In the genomic region with DNA sequence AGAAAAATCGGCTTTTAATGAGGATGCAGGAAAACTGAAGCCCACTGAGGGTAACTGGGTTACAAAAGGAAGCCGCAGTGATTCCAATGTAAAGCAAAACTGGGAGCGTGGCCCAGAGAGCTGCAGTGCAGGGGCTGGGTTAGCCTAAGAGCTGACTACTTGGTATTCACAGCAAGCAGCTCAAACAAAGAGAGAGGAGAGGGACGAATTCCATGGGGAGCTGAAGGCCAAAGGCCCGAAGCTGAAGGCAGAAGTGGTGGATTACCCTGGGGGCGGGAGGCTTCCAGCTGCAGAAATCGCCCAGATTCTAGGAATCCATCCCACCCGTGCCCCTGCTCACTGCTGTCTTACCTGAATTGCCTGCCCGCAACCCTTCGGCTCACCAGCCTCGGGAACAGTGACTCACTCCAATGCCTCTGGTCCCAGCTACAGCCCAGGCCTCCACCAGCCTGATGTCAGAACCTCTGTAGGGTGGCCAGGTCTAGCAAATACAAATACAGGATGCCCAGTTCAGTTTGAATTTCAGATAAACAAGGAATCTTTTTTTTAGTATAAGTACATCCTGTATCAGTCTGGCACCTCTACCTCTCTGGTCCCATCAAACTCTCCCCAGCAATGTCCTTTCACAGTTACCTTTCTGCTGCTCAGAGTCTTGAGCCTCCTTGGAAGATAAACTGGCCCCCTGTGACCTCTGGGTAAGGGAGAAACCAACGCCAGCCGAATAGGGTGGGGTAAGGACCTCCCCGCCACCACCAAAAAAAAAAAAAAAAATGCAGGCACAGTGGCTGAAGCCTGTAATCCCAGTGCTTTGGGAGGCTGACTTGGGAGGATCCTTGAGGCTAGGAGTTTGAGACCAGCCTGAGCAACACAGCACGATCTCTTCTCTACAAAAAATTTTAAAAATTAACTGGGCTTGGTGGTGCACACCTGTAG, we compare ENCODE assay signal across 1 cellular context.
TF ChIP-seq lines count a peak whose summit lies in the region.

No MANE protein-coding gene starts in this region.

TF ChIP-seq in HepG2, 621 proteins besides CTCF, POLR2A, EP300 and RAD21 (continued from another document and continues in another):
- TF ChIP-seq, protein P1, sequence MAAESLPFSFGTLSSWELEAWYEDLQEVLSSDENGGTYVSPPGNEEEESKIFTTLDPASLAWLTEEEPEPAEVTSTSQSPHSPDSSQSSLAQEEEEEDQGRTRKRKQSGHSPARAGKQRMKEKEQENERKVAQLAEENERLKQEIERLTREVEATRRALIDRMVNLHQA (CRISPR knock-in tag; IDR thresholded peaks at IDR 0.05) = no peak
- TF ChIP-seq SMC3 (IDR thresholded peaks at IDR 0.05; ENCODE audit: low read length) (peak; percentile 27), SNRNP70 (IDR thresholded peaks at IDR 0.05; ENCODE audit: low read depth, low read length) (no peak), ZBTB1 (CRISPR knock-in tag; IDR thresholded peaks at IDR 0.05; ENCODE audit: borderline replicate concordance) (no peak), TAF15 (IDR thresholded peaks at IDR 0.05; ENCODE audit: low read depth, low read length, poor library complexity, severe bottlenecking) (no peak), ZNF670 (CRISPR knock-in tag; IDR thresholded peaks at IDR 0.05; ENCODE audit: borderline replicate concordance) (no peak), ZNF724P (CRISPR knock-in tag; IDR thresholded peaks at IDR 0.05; ENCODE audit: borderline replicate concordance) (no peak), PRMT3 (CRISPR knock-in tag; IDR thresholded peaks at IDR 0.05; ENCODE audit: borderline replicate concordance, low read depth) (no peak), ZNF605 (CRISPR knock-in tag; IDR thresholded peaks at IDR 0.05) (no peak), ZNF850 (CRISPR knock-in tag; conservative IDR thresholded peaks at IDR 0.05) (no peak), HNRNPK (IDR thresholded peaks at IDR 0.05; ENCODE audit: low read depth, low read length, poor library complexity, severe bottlenecking) (no peak), ZNF660 (CRISPR knock-in tag; IDR thresholded peaks at IDR 0.05; ENCODE audit: borderline replicate concordance, low read depth) (no peak), KLF12 (CRISPR knock-in tag; IDR thresholded peaks at IDR 0.05; ENCODE audit: borderline replicate concordance) (no peak), ZNF335 (CRISPR knock-in tag; IDR thresholded peaks at IDR 0.05) (0 out of 2 replicates have a peak, but pooled peaks have one; percentile 69), EHMT2 (IDR thresholded peaks at IDR 0.05; ENCODE audit: borderline replicate concordance, low read depth, low read length) (no peak), HDAC1 (CRISPR knock-in tag; IDR thresholded peaks at IDR 0.05) (no peak), ARNT (IDR thresholded peaks at IDR 0.05) (no peak), ZKSCAN8 (CRISPR knock-in tag; IDR thresholded peaks at IDR 0.05; ENCODE audit: borderline replicate concordance) (0 out of 2 replicates have a peak, but pooled peaks have one; percentile 51), TGIF2 (CRISPR knock-in tag; IDR thresholded peaks at IDR 0.05) (no peak)
- TF ChIP-seq, protein P2, sequence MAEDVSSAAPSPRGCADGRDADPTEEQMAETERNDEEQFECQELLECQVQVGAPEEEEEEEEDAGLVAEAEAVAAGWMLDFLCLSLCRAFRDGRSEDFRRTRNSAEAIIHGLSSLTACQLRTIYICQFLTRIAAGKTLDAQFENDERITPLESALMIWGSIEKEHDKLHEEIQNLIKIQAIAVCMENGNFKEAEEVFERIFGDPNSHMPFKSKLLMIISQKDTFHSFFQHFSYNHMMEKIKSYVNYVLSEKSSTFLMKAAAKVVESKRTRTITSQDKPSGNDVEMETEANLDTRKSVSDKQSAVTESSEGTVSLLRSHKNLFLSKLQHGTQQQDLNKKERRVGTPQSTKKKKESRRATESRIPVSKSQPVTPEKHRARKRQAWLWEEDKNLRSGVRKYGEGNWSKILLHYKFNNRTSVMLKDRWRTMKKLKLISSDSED (CRISPR knock-in tag; IDR thresholded peaks at IDR 0.05) = no peak
- TF ChIP-seq, protein P3, sequence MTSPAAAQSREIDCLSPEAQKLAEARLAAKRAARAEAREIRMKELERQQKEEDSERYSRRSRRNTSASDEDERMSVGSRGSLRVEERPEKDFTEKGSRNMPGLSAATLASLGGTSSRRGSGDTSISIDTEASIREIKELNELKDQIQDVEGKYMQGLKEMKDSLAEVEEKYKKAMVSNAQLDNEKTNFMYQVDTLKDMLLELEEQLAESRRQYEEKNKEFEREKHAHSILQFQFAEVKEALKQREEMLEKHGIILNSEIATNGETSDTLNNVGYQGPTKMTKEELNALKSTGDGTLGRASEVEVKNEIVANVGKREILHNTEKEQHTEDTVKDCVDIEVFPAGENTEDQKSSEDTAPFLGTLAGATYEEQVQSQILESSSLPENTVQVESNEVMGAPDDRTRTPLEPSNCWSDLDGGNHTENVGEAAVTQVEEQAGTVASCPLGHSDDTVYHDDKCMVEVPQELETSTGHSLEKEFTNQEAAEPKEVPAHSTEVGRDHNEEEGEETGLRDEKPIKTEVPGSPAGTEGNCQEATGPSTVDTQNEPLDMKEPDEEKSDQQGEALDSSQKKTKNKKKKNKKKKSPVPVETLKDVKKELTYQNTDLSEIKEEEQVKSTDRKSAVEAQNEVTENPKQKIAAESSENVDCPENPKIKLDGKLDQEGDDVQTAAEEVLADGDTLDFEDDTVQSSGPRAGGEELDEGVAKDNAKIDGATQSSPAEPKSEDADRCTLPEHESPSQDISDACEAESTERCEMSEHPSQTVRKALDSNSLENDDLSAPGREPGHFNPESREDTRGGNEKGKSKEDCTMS (CRISPR knock-in tag; conservative IDR thresholded peaks at IDR 0.05) = no peak
- TF ChIP-seq, protein P4, sequence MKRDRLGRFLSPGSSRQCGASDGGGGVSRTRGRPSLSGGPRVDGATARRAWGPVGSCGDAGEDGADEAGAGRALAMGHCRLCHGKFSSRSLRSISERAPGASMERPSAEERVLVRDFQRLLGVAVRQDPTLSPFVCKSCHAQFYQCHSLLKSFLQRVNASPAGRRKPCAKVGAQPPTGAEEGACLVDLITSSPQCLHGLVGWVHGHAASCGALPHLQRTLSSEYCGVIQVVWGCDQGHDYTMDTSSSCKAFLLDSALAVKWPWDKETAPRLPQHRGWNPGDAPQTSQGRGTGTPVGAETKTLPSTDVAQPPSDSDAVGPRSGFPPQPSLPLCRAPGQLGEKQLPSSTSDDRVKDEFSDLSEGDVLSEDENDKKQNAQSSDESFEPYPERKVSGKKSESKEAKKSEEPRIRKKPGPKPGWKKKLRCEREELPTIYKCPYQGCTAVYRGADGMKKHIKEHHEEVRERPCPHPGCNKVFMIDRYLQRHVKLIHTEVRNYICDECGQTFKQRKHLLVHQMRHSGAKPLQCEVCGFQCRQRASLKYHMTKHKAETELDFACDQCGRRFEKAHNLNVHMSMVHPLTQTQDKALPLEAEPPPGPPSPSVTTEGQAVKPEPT (CRISPR knock-in tag; IDR thresholded peaks at IDR 0.05; ENCODE audit: low read depth) = no peak
- TF ChIP-seq, protein P5, sequence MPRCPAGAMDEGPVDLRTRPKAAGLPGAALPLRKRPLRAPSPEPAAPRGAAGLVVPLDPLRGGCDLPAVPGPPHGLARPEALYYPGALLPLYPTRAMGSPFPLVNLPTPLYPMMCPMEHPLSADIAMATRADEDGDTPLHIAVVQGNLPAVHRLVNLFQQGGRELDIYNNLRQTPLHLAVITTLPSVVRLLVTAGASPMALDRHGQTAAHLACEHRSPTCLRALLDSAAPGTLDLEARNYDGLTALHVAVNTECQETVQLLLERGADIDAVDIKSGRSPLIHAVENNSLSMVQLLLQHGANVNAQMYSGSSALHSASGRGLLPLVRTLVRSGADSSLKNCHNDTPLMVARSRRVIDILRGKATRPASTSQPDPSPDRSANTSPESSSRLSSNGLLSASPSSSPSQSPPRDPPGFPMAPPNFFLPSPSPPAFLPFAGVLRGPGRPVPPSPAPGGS (CRISPR knock-in tag; IDR thresholded peaks at IDR 0.05) = peak; percentile 68; the same call in 1 of the 2 replicates
- TF ChIP-seq, protein P6, sequence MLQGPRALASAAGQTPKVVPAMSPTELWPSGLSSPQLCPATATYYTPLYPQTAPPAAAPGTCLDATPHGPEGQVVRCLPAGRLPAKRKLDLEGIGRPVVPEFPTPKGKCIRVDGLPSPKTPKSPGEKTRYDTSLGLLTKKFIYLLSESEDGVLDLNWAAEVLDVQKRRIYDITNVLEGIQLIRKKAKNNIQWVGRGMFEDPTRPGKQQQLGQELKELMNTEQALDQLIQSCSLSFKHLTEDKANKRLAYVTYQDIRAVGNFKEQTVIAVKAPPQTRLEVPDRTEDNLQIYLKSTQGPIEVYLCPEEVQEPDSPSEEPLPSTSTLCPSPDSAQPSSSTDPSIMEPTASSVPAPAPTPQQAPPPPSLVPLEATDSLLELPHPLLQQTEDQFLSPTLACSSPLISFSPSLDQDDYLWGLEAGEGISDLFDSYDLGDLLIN (CRISPR knock-in tag; IDR thresholded peaks at IDR 0.05; ENCODE audit: borderline replicate concordance) = no peak
- TF ChIP-seq, protein P7, sequence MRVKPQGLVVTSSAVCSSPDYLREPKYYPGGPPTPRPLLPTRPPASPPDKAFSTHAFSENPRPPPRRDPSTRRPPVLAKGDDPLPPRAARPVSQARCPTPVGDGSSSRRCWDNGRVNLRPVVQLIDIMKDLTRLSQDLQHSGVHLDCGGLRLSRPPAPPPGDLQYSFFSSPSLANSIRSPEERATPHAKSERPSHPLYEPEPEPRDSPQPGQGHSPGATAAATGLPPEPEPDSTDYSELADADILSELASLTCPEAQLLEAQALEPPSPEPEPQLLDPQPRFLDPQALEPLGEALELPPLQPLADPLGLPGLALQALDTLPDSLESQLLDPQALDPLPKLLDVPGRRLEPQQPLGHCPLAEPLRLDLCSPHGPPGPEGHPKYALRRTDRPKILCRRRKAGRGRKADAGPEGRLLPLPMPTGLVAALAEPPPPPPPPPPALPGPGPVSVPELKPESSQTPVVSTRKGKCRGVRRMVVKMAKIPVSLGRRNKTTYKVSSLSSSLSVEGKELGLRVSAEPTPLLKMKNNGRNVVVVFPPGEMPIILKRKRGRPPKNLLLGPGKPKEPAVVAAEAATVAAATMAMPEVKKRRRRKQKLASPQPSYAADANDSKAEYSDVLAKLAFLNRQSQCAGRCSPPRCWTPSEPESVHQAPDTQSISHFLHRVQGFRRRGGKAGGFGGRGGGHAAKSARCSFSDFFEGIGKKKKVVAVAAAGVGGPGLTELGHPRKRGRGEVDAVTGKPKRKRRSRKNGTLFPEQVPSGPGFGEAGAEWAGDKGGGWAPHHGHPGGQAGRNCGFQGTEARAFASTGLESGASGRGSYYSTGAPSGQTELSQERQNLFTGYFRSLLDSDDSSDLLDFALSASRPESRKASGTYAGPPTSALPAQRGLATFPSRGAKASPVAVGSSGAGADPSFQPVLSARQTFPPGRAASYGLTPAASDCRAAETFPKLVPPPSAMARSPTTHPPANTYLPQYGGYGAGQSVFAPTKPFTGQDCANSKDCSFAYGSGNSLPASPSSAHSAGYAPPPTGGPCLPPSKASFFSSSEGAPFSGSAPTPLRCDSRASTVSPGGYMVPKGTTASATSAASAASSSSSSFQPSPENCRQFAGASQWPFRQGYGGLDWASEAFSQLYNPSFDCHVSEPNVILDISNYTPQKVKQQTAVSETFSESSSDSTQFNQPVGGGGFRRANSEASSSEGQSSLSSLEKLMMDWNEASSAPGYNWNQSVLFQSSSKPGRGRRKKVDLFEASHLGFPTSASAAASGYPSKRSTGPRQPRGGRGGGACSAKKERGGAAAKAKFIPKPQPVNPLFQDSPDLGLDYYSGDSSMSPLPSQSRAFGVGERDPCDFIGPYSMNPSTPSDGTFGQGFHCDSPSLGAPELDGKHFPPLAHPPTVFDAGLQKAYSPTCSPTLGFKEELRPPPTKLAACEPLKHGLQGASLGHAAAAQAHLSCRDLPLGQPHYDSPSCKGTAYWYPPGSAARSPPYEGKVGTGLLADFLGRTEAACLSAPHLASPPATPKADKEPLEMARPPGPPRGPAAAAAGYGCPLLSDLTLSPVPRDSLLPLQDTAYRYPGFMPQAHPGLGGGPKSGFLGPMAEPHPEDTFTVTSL (CRISPR knock-in tag; IDR thresholded peaks at IDR 0.05; ENCODE audit: borderline replicate concordance) = peak; percentile 42; the same call in 1 of the 2 replicates
- TF ChIP-seq, protein P8, sequence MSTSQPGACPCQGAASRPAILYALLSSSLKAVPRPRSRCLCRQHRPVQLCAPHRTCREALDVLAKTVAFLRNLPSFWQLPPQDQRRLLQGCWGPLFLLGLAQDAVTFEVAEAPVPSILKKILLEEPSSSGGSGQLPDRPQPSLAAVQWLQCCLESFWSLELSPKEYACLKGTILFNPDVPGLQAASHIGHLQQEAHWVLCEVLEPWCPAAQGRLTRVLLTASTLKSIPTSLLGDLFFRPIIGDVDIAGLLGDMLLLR (CRISPR knock-in tag; IDR thresholded peaks at IDR 0.05) = no peak
